ENCODE assay signal across 27 cellular contexts in the genomic region with DNA sequence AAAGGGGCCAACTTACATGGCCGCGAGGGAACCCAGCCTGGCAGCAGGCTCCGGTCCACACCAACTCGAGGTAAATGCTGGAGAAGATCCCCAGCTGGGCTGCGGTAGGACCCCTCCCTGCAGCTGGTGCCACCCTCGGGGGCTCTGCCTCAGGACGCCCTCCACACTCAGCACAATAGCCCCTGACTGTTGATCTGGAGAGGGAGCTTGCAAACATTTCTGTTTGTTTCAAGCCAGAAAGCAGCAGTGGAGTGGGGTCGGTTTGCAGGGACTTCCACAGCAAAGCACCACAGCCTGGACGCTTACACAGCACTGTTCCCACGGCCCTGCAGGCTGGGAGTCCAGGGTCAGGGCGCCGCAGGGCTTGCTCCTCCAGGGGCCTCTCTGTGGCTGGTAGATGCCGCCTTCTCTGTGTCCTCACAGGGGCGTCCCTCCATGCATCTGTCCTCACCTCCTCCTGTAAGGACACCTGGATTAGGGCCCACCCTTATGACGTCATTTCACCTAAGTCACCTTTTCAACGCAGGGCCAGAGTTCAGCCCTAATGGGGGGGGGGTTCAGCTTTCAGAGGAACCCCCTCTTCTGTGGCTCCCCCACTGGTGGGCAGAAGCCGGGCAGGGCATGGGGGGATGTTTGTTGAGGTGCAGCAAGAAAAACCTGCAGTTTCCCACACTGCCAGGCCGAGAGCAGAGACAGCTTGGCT. TPM values are rescaled to one million over a fixed set of nuclear protein-coding genes. Genes with fewer than 3 reads are reported as not detected.
DNase-seq lines count a peak whose midpoint lies in the region; ATAC-seq, FAIRE-seq and TF ChIP-seq lines count a peak whose summit lies in the region.
"Had no signal": no experiment of that assay in that cellular context is flagged by ENCODE, and none has a peak within 500 bp of the region (broad histone marks: within the 10 kb centered on the region; RNA-seq: fewer than 3 reads in every experiment).

No MANE protein-coding gene starts in this region.

- H3K36me3 ChIP-seq in left ventricle myocardium inferior: no peaks in the 10 kb centered on the region
- no peaks in the 10 kb centered on the region for H3K36me3 ChIP-seq in kidney (ENCODE audit: control insufficient read depth in 1 of 2, insufficient read depth in 2 of 2, low read length in 2 of 2)
- no peaks in the 10 kb centered on the region for H3K36me3 ChIP-seq in neuronal stem cell (replicated peaks in 1 of 2; ENCODE audit: control insufficient read depth in 2 of 2, insufficient read depth in 2 of 2, low read length in 2 of 2)
- H3K36me3 ChIP-seq in effector memory CD4-positive, alpha-beta T cell (ENCODE audit: control insufficient read depth, insufficient read depth, low read length): no peaks in the 10 kb centered on the region
- H3K36me3 ChIP-seq: BE2C; BLaER1 treated with 17β-estradiol and CSF1 and Interleukin-3, amounts not matched to agents 10 nM and 100 nM had no signal

- H3K27ac ChIP-seq in left ventricle myocardium inferior (replicated peaks) (no peak overlapping the region), kidney (ENCODE audit: low read depth in 2 of 2, low read length in 2 of 2) (no peak overlapping the region), neuronal stem cell (replicated peaks; ENCODE audit: low read length) (no peak overlapping the region)
- no peak overlapping the region for H3K27ac ChIP-seq in effector memory CD4-positive, alpha-beta T cell (ENCODE audit: insufficient read depth, low read length, poor library complexity, severe bottlenecking)
- H3K27ac ChIP-seq: A549; BLaER1 treated with 17β-estradiol and CSF1 and Interleukin-3, amounts not matched to agents 10 nM and 100 nM had no signal

- H3K4me1 ChIP-seq in left ventricle myocardium inferior (no peaks in the 10 kb centered on the region), kidney (ENCODE audit: control insufficient read depth in 1 of 2, insufficient read depth in 1 of 2, low read depth in 1 of 2, low read length in 2 of 2) (peaks cover 0 to 2% of the 10 kb centered on the region in 2 donors), neuronal stem cell (ENCODE audit: control insufficient read depth in 2 of 2, insufficient read depth in 1 of 2, low read depth in 1 of 2, low read length in 2 of 2) (no peaks in the 10 kb centered on the region)
- H3K4me1 ChIP-seq in effector memory CD4-positive, alpha-beta T cell (ENCODE audit: control insufficient read depth, insufficient read depth, low read length, poor library complexity, severe bottlenecking): peaks cover 8% of the 10 kb centered on the region
- H3K4me1 ChIP-seq: A549, BE2C had no signal

- no peak overlapping the region for H3K4me3 ChIP-seq in left ventricle myocardium inferior
- H3K4me3 ChIP-seq in kidney (ENCODE audit: low read length in 2 of 2): no peak overlapping the region
- H3K4me3 ChIP-seq in neuronal stem cell (ENCODE audit: low read length in 2 of 2): no peak overlapping the region
- no peak overlapping the region for H3K4me3 ChIP-seq in effector memory CD4-positive, alpha-beta T cell (ENCODE audit: insufficient read depth, low read depth, low read length, poor library complexity, severe bottlenecking)
- H3K4me3 ChIP-seq: A549; BLaER1 treated with 17β-estradiol and CSF1 and Interleukin-3, amounts not matched to agents 10 nM and 100 nM; GM23338 had no signal

- H3K4ac ChIP-seq in neuronal stem cell (ENCODE audit: low read length): no peak overlapping the region

- no peak overlapping the region for H2AFZ ChIP-seq in neuronal stem cell (ENCODE audit: low read length)
- H2AFZ ChIP-seq: GM23338 had no signal

- H2BK15ac ChIP-seq in neuronal stem cell (ENCODE audit: low read length): no peak overlapping the region

- H3K4me3 Mint-ChIP-seq in chondrocyte (ENCODE audit: unreplicated experiment): no peak overlapping the region
- H3K4me3 Mint-ChIP-seq: CD14-positive monocyte; CD4-positive, alpha-beta T cell; CD8-positive, alpha-beta memory T cell; GM23338; H9 had no signal

- H3K27me3 Mint-ChIP-seq in chondrocyte (ENCODE audit: low read depth): no peaks in the 10 kb centered on the region

- WGBS in neuronal stem cell (ENCODE audit: extremely low coverage in 2 of 2, insufficient read length in 2 of 2, insufficient replicate concordance in 1 of 2), 2 donors: no CpG with 5 or more reads among the region's 18 CpGs

- no peak overlapping the region for H2BK120ac ChIP-seq in neuronal stem cell (ENCODE audit: low read depth, low read length)

- H3K4me1 Mint-ChIP-seq in chondrocyte (ENCODE audit: low read depth): no peaks in the 10 kb centered on the region
- H3K4me1 Mint-ChIP-seq: CD14-positive monocyte; CD8-positive, alpha-beta memory T cell; GM23338; H9 had no signal

- H2BK12ac ChIP-seq in neuronal stem cell (ENCODE audit: low read length): no peak overlapping the region

- DNase-seq in Right ventricle myocardium superior (peak; percentile 20), left ventricle myocardium inferior (no peak), chondrocyte (ENCODE audit: low spot score) (peak; percentile 61), kidney (peak; percentile 48), neuronal stem cell (ENCODE audit: low spot score) (no peak)
- DNase-seq in effector CD8-positive, alpha-beta T cell (lab: John Stamatoyannopoulos, UW): no peak
- no peak for DNase-seq in activated CD4-positive, alpha-beta T cell treated with anti-CD3 and anti-CD28 coated beads for 48 hours
- DNase-seq in effector memory CD4-positive, alpha-beta T cell: no peak
- DNase-seq: 8988T; ACHN; AML-193; BE2C; CD4-positive, alpha-beta T cell; CD8-positive, alpha-beta memory T cell; DMS 273 treated with DMSO at 0.1 percent for 48 hours; DMS79; EL; GF-D8; H9 had no signal

- H3K79me1 ChIP-seq in neuronal stem cell (ENCODE audit: low read depth, low read length): no peaks in the 10 kb centered on the region

- H3K9me3 Mint-ChIP-seq in chondrocyte (ENCODE audit: low read depth): peaks cover 22% of the 10 kb centered on the region
- H3K9me3 Mint-ChIP-seq: CD4-positive, alpha-beta T cell had no signal

- H3K9ac ChIP-seq in kidney (ENCODE audit: low read length in 2 of 2) (no peak overlapping the region), neuronal stem cell (ENCODE audit: low read depth, low read length, poor library complexity) (no peak overlapping the region)
- H3K9ac ChIP-seq: BLaER1 treated with 17β-estradiol and CSF1 and Interleukin-3, amounts not matched to agents 10 nM and 100 nM had no signal

- H3K14ac ChIP-seq in neuronal stem cell (ENCODE audit: low read length): peak overlapping the region; percentile 27

- no peak overlapping the region for H2BK5ac ChIP-seq in neuronal stem cell (ENCODE audit: low read length)

- ATAC-seq in Right ventricle myocardium superior (ENCODE audit: poor library complexity): no peak
- ATAC-seq: A549, GM23338, HCT116 had no signal

- no peaks in the 10 kb centered on the region for H3K36me3 Mint-ChIP-seq in chondrocyte (ENCODE audit: low read depth)
- H3K36me3 Mint-ChIP-seq: CD14-positive monocyte; CD8-positive, alpha-beta memory T cell had no signal

- no peak overlapping the region for H3K27ac Mint-ChIP-seq in chondrocyte (ENCODE audit: unreplicated experiment)
- H3K27ac Mint-ChIP-seq: CD14-positive monocyte; CD4-positive, alpha-beta T cell; GM23338; H9 had no signal

- H3K18ac ChIP-seq in neuronal stem cell (ENCODE audit: low read length): no peak overlapping the region

- H3K27me3 ChIP-seq in left ventricle myocardium inferior (ENCODE audit: low read depth) (peaks cover 61% of the 10 kb centered on the region), neuronal stem cell (ENCODE audit: control insufficient read depth in 3 of 3, insufficient read depth in 3 of 3, low read depth in 1 of 3, low read length in 3 of 3) (peaks cover 0 to 41% (median 0%) of the 10 kb centered on the region in 3 experiments)
- H3K27me3 ChIP-seq in effector memory CD4-positive, alpha-beta T cell (replicated peaks; ENCODE audit: control insufficient read depth, insufficient read depth, low read length, poor library complexity, severe bottlenecking): no peaks in the 10 kb centered on the region
- H3K27me3 ChIP-seq: BE2C had no signal

- peaks cover 22% of the 10 kb centered on the region for H3K9me3 ChIP-seq in left ventricle myocardium inferior (replicated peaks)
- peaks cover 0 to 2% of the 10 kb centered on the region in 2 donors for H3K9me3 ChIP-seq in kidney (ENCODE audit: control insufficient read depth in 1 of 2, low read length in 2 of 2)
- H3K9me3 ChIP-seq in neuronal stem cell (replicated peaks in 1 of 2; ENCODE audit: control insufficient read depth in 2 of 2, insufficient read depth in 1 of 2, low read depth in 1 of 2, low read length in 2 of 2): peaks cover 0 to 24% of the 10 kb centered on the region in 2 donors
- H3K9me3 ChIP-seq in effector memory CD4-positive, alpha-beta T cell (ENCODE audit: control insufficient read depth, low read length): no peaks in the 10 kb centered on the region
- H3K9me3 ChIP-seq: A549, BE2C had no signal

- intact Hi-C loops in Right ventricle myocardium superior (cut with DNase I): no loop called here
- intact Hi-C loops in left ventricle myocardium inferior (cut with micrococcal nuclease): no loop called here
- intact Hi-C loops in kidney (cut with DNase I): no loop called here

- TF ChIP-seq CTCF in left ventricle myocardium inferior (IDR thresholded peaks at IDR 0.05; ENCODE audit: borderline replicate concordance) (no peak), chondrocyte (IDR thresholded peaks at IDR 0.05) (no peak), kidney (IDR thresholded peaks at IDR 0.05; ENCODE audit: borderline replicate concordance, extremely low read depth, insufficient read depth) (no peak)

- no peak overlapping the region for H4K8ac ChIP-seq in neuronal stem cell (ENCODE audit: low read depth, low read length)

- no peak for FAIRE-seq in kidney (lab: Jason Lieb, UNC)
- FAIRE-seq: A549, D721Med, GM12891, GM18507 had no signal

- H3K23ac ChIP-seq in neuronal stem cell (ENCODE audit: low read depth, low read length, poor library complexity): no peak overlapping the region

- H2AK5ac ChIP-seq in neuronal stem cell (ENCODE audit: low read depth, low read length): no peak overlapping the region

- no peak overlapping the region for H3K4me2 ChIP-seq in neuronal stem cell (ENCODE audit: insufficient read depth, low read length, poor library complexity, severe bottlenecking)
- H3K4me2 ChIP-seq: A549; BLaER1 treated with 17β-estradiol and CSF1 and Interleukin-3, amounts not matched to agents 10 nM and 100 nM; GM23338 had no signal

- H4K91ac ChIP-seq in neuronal stem cell (ENCODE audit: low read depth, low read length, poor library complexity): no peak overlapping the region

RNA-seq across cellular contexts. Expression of a gene that starts 24.1 kb away (rescaled TPM):
- 0.56 TPM for total RNA-seq in Right ventricle myocardium superior
- 0.91 TPM for total RNA-seq in left ventricle myocardium inferior
- total RNA-seq in chondrocyte: 0.60 to 1.8 TPM (median 0.67 TPM) in 3 replicates
- 2.4 TPM for total RNA-seq in kidney
- 0.15 TPM for polyA plus RNA-seq in kidney (ENCODE audit: insufficient read depth, low read depth, low replicate concordance)
- polyA plus RNA-seq in neuronal stem cell (2013, experiment 1 of 2): 0.39 TPM
- 0.35 TPM for polyA plus RNA-seq in neuronal stem cell (2013, experiment 2 of 2)

Comparison
In these comparisons a context has a peak if more than half of its experiments do, and no peak if none do; other contexts are left out.
1. DNase-seq: peak in Right ventricle myocardium superior (single experiment), chondrocyte (single experiment) and kidney (single experiment); none in left ventricle myocardium inferior (single experiment), neuronal stem cell (single experiment), effector CD8-positive, alpha-beta T cell (single experiment), activated CD4-positive, alpha-beta T cell treated with anti-CD3 and anti-CD28 coated beads for 48 hours (single experiment) and effector memory CD4-positive, alpha-beta T cell (0 of 3).